33 cellular contexts compared by ENCODE assay signal in genomic region chr4:86060341-86060740, GRCh38.
"Had no signal": no experiment of that assay in that cellular context is flagged by ENCODE, and none has a peak within 500 bp of the region (broad histone marks: within the 10 kb centered on the region; RNA-seq: fewer than 3 reads in every experiment).

No MANE protein-coding gene starts in this region.

- H3K27me3 Mint-ChIP-seq: activated CD4-positive, alpha-beta memory T cell treated with anti-CD3 and anti-CD28 coated beads, Interleukin-2, amount 10 ng/mL, durations not matched to agents 7 days and 5 days; activated CD4-positive, alpha-beta T cell treated with anti-CD3 and anti-CD28 coated beads, Interleukin-2, amount 10 ng/mL, durations not matched to agents 24 days and 14 days; activated CD8-positive, alpha-beta memory T cell treated with anti-CD3 and anti-CD28 coated beads, Interleukin-2, amount 10 ng/mL, durations not matched to agents 7 days and 5 days; activated T-cell treated with anti-CD3 and anti-CD28 coated beads, Interleukin-2, amount 50 U/mL, for 24 hours had no signal

- H3K4me3 Mint-ChIP-seq: activated B cell treated with CpG ODN at 0.5 μM for 24 hours; activated CD4-positive, alpha-beta memory T cell treated with anti-CD3 and anti-CD28 coated beads, Interleukin-2, amount 10 ng/mL, durations not matched to agents 7 days and 5 days; activated CD4-positive, alpha-beta T cell treated with anti-CD3 and anti-CD28 coated beads, Interleukin-2, amount 10 ng/mL, durations not matched to agents 24 days and 14 days; activated CD8-positive, alpha-beta memory T cell treated with anti-CD3 and anti-CD28 coated beads, Interleukin-2, amount 10 ng/mL, durations not matched to agents 7 days and 5 days; activated CD8-positive, alpha-beta T cell treated with anti-CD3 and anti-CD28 coated beads, Interleukin-2, amount 10 ng/mL, durations not matched to agents 7 days and 5 days; activated naive CD4-positive, alpha-beta T cell treated with anti-CD3 and anti-CD28 coated beads for 36 hours; activated naive CD8-positive, alpha-beta T cell treated with anti-CD3 and anti-CD28 coated beads for 36 hours; activated T-cell treated with anti-CD3 and anti-CD28 coated beads, Interleukin-2, amount 50 U/mL, for 24 hours; T-helper 1 cell treated with Interleukin-12 subunit alpha and Interleukin-12 subunit beta and Interleukin-4 antibody, amounts not matched to agents 30 μg/mL and 1 μg/mL, for 36 hours; T-helper 2 cell treated with Interferon-gamma antibody and Interleukin-4, amounts not matched to agents 5 μg/mL and 100 μg/mL, for 36 hours had no signal

- H3K4me1 ChIP-seq: body of pancreas, breast epithelium had no signal

- H3K36me3 Mint-ChIP-seq: activated CD8-positive, alpha-beta memory T cell treated with anti-CD3 and anti-CD28 coated beads, Interleukin-2, amount 10 ng/mL, durations not matched to agents 7 days and 5 days; activated naive CD4-positive, alpha-beta T cell treated with anti-CD3 and anti-CD28 coated beads, Interleukin-2, amount 50 U/mL, for 72 hours; activated naive CD8-positive, alpha-beta T cell treated with anti-CD3 and anti-CD28 coated beads for 36 hours had no signal

- H3K27ac ChIP-seq: adrenal gland, body of pancreas, brain microvascular endothelial cell, breast epithelium, VCaP had no signal

- H3K9me3 Mint-ChIP-seq: activated B cell treated with CpG ODN at 0.5 μM for 24 hours; activated CD4-positive, alpha-beta memory T cell treated with anti-CD3 and anti-CD28 coated beads, Interleukin-2, amount 10 ng/mL, durations not matched to agents 7 days and 5 days; activated CD4-positive, alpha-beta T cell treated with anti-CD3 and anti-CD28 coated beads, Interleukin-2, amount 10 ng/mL, durations not matched to agents 24 days and 14 days; activated naive CD4-positive, alpha-beta T cell treated with anti-CD3 and anti-CD28 coated beads for 36 hours; activated naive CD8-positive, alpha-beta T cell treated with anti-CD3 and anti-CD28 coated beads for 36 hours; activated T-cell treated with anti-CD3 and anti-CD28 coated beads, Interleukin-2, amount 50 U/mL, for 24 hours; T-helper 1 cell treated with Interleukin-12 subunit alpha and Interleukin-12 subunit beta and Interleukin-4 antibody, amounts not matched to agents 30 μg/mL and 1 μg/mL, for 36 hours; T-helper 2 cell treated with Interferon-gamma antibody and Interleukin-4, amounts not matched to agents 5 μg/mL and 100 μg/mL, for 36 hours had no signal

- DNase-seq: activated B cell treated with CpG ODN at 0.5 μM for 24 hours; activated CD4-positive, alpha-beta memory T cell treated with anti-CD3 and anti-CD28 coated beads, Interleukin-2, amount 10 ng/mL, durations not matched to agents 7 days and 5 days; activated CD4-positive, alpha-beta T cell treated with anti-CD3 and anti-CD28 coated beads for 4 hours; activated CD4-positive, alpha-beta T cell treated with anti-CD3 and anti-CD28 coated beads, Interleukin-2, amount 10 ng/mL, durations not matched to agents 24 days and 14 days; activated CD4-positive, alpha-beta T cell treated with anti-CD3 and anti-CD28 coated beads, Interleukin-2, amount 50 U/mL, for 1 hour; activated CD4-positive, alpha-beta T cell treated with anti-CD3 and anti-CD28 coated beads, Interleukin-2, amount 50 U/mL, for 48 hours; activated CD4-positive, CD25-positive, alpha-beta regulatory T cell treated with anti-CD3 and anti-CD28 coated beads, Interleukin-2, amount 50 U/mL, for 72 hours; activated CD8-positive, alpha-beta memory T cell treated with anti-CD3 and anti-CD28 coated beads for 24 hours; activated CD8-positive, alpha-beta memory T cell treated with anti-CD3 and anti-CD28 coated beads, Interleukin-2, amount 10 ng/mL, durations not matched to agents 7 days and 5 days; activated CD8-positive, alpha-beta memory T cell treated with anti-CD3 and anti-CD28 coated beads, Interleukin-2, amount 50 U/mL, for 48 hours; activated CD8-positive, alpha-beta T cell treated with anti-CD3 and anti-CD28 coated beads, Interleukin-2, amount 10 ng/mL, durations not matched to agents 7 days and 5 days; activated effector memory CD4-positive, alpha-beta T cell treated with anti-CD3 and anti-CD28 coated beads, Interleukin-2, amount 50 U/mL, for 16 hours; activated gamma-delta T cell treated with Interleukin-2 at 50 U/mL for 16 hours; activated naive CD4-positive, alpha-beta T cell; activated naive CD4-positive, alpha-beta T cell treated with anti-CD3 and anti-CD28 coated beads for 36 hours; activated naive CD4-positive, alpha-beta T cell treated with anti-CD3 and anti-CD28 coated beads, Interleukin-2, amount 50 U/mL, for 16 hours; activated naive CD8-positive, alpha-beta T cell treated with anti-CD3 and anti-CD28 coated beads for 36 hours; activated T-cell treated with anti-CD3 and anti-CD28 coated beads, Interleukin-2, amount 50 U/mL, for 24 hours; activated T-cell treated with anti-CD3 and anti-CD28 coated beads, Interleukin-2, amount 50 U/mL, for 48 hours; adrenal gland; amniotic stem cell; aorta; body of pancreas; brain microvascular endothelial cell; central memory CD4-positive, alpha-beta T cell; T-helper 1 cell; T-helper 2 cell; T-helper 9 cell had no signal

- H3K9me3 ChIP-seq: adrenal gland, body of pancreas, breast epithelium had no signal

- H3K27me3 ChIP-seq: adrenal gland, body of pancreas, brain microvascular endothelial cell, breast epithelium had no signal

- H3K27ac Mint-ChIP-seq: activated B cell treated with CpG ODN at 0.5 μM for 24 hours; activated CD4-positive, alpha-beta memory T cell treated with anti-CD3 and anti-CD28 coated beads, Interleukin-2, amount 10 ng/mL, durations not matched to agents 7 days and 5 days; activated CD4-positive, alpha-beta T cell treated with anti-CD3 and anti-CD28 coated beads, Interleukin-2, amount 10 ng/mL, durations not matched to agents 24 days and 14 days; activated CD8-positive, alpha-beta memory T cell treated with anti-CD3 and anti-CD28 coated beads, Interleukin-2, amount 10 ng/mL, durations not matched to agents 7 days and 5 days; activated CD8-positive, alpha-beta T cell treated with anti-CD3 and anti-CD28 coated beads, Interleukin-2, amount 10 ng/mL, durations not matched to agents 7 days and 5 days; activated naive CD4-positive, alpha-beta T cell treated with anti-CD3 and anti-CD28 coated beads for 36 hours; activated naive CD4-positive, alpha-beta T cell treated with anti-CD3 and anti-CD28 coated beads, Interleukin-2, amount 50 U/mL, for 72 hours; activated naive CD8-positive, alpha-beta T cell treated with anti-CD3 and anti-CD28 coated beads for 36 hours; activated T-cell treated with anti-CD3 and anti-CD28 coated beads, Interleukin-2, amount 50 U/mL, for 24 hours; T-helper 1 cell treated with Interleukin-12 subunit alpha and Interleukin-12 subunit beta and Interleukin-4 antibody, amounts not matched to agents 30 μg/mL and 1 μg/mL, for 36 hours; T-helper 2 cell treated with Interferon-gamma antibody and Interleukin-4, amounts not matched to agents 5 μg/mL and 100 μg/mL, for 36 hours had no signal

- H3K4me1 Mint-ChIP-seq: activated B cell treated with CpG ODN at 0.5 μM for 24 hours; activated CD4-positive, alpha-beta memory T cell treated with anti-CD3 and anti-CD28 coated beads, Interleukin-2, amount 10 ng/mL, durations not matched to agents 7 days and 5 days; activated CD4-positive, alpha-beta T cell treated with anti-CD3 and anti-CD28 coated beads, Interleukin-2, amount 10 ng/mL, durations not matched to agents 24 days and 14 days; activated CD8-positive, alpha-beta memory T cell treated with anti-CD3 and anti-CD28 coated beads, Interleukin-2, amount 10 ng/mL, durations not matched to agents 7 days and 5 days; activated naive CD8-positive, alpha-beta T cell treated with anti-CD3 and anti-CD28 coated beads for 36 hours had no signal

- H3K36me3 ChIP-seq: adrenal gland, brain microvascular endothelial cell, breast epithelium had no signal

- ATAC-seq: activated CD8-positive, alpha-beta memory T cell treated with anti-CD3 and anti-CD28 coated beads, Interleukin-2, amount 10 ng/mL, durations not matched to agents 7 days and 5 days; activated CD8-positive, alpha-beta T cell treated with anti-CD3 and anti-CD28 coated beads, Interleukin-2, amount 10 ng/mL, durations not matched to agents 7 days and 5 days; activated naive CD4-positive, alpha-beta T cell treated with anti-CD3 and anti-CD28 coated beads, Interleukin-2, amount 50 U/mL, for 72 hours; body of pancreas had no signal

- H3K4me3 ChIP-seq: adrenal gland, body of pancreas, breast epithelium had no signal
